ENCODE assay signal across 8 cellular contexts in the genomic region with DNA sequence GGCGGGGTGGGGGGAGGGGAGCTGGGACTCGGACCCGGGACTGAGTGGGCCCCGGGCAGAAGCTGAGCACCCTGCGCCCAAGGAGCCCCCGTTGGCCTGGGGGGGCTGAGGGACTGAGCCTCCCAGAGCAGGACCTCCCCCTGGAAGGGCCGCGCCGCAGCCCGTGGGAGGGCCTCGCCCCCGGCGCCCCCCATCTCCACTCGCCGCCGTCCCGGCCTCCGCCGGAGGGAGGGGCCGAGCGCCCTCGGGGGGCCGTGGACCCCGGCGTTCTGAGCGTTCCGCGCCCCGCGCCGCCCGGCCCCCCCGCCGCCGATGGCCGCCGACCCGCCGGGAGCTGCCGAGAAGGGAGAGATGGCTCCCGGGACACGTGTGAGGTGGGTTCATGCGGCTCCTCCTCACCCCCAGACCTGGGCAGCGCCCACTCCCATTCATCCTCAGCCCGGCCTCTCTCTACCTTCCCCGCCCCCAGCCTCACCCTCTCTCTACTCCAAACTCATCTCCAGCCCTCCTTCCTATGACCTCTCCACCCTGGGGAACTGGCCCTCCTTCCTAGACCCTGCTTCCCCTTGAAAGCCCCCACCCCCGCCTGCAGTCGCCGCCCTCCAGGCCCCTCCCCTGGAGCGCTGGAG. TPM values are rescaled to one million over a fixed set of nuclear protein-coding genes. Genes with fewer than 3 reads are reported as not detected.
DNase-seq lines count a peak whose midpoint lies in the region; TF ChIP-seq lines count a peak whose summit lies in the region.

No MANE protein-coding gene starts in this region.

- POLR2A ChIA-PET in PC-9 (lab: Charles Lee; ENCODE audit: unreplicated experiment), result interaction anchor here (0.6 kb wide), 5 partner anchors 7 to 961 kb away, joined by 3 to 6 read pairs (median 4); no protein-coding TSS in a partner anchor

- peak overlapping the region; percentile 61 for H2BK15ac ChIP-seq in neuronal stem cell (ENCODE audit: low read length)

- H4K91ac ChIP-seq in neuronal stem cell (ENCODE audit: low read depth, low read length, poor library complexity), result no peak overlapping the region

- H3K4me3 ChIP-seq in GM06990 (replicated peaks; ENCODE audit: low read depth, low read length), result peak overlapping the region; percentile 78
- peak overlapping the region; percentile 83 for H3K4me3 ChIP-seq in PC-9
- H3K4me3 ChIP-seq in endodermal cell (ENCODE audit: low read length), result peak overlapping the region; percentile 95
- H3K4me3 ChIP-seq in neuronal stem cell (ENCODE audit: low read length in 2 of 2), result peak overlapping the region; percentile 76 to 93

- no peaks in the 10 kb centered on the region for H3K27me3 ChIP-seq in GM06990 (replicated peaks; ENCODE audit: control insufficient read depth, insufficient read depth, low read length)
- no peaks in the 10 kb centered on the region for H3K27me3 ChIP-seq in PC-9 (ENCODE audit: insufficient read depth, low read depth)
- H3K27me3 ChIP-seq in endodermal cell (ENCODE audit: control insufficient read depth, insufficient read depth, low read length, poor library complexity, severe bottlenecking), result no peaks in the 10 kb centered on the region
- no peaks in the 10 kb centered on the region for H3K27me3 ChIP-seq in neuronal stem cell (ENCODE audit: control insufficient read depth in 3 of 3, insufficient read depth in 3 of 3, low read depth in 1 of 3, low read length in 3 of 3)

- peaks cover 8% of the 10 kb centered on the region for H3K79me1 ChIP-seq in neuronal stem cell (ENCODE audit: low read depth, low read length)

- peaks cover 12% of the 10 kb centered on the region for H3K36me3 Mint-ChIP-seq in endodermal cell (ENCODE audit: low read depth)

- H3K4me1 ChIP-seq in PC-9 (replicated peaks; ENCODE audit: insufficient read depth) (no peaks in the 10 kb centered on the region; the same call in 1 of the 2 replicates), endodermal cell (ENCODE audit: control insufficient read depth, insufficient read depth, low read length) (no peaks in the 10 kb centered on the region), neuronal stem cell (ENCODE audit: control insufficient read depth in 2 of 2, insufficient read depth in 1 of 2, low read depth in 1 of 2, low read length in 2 of 2) (peaks cover 7 to 8% of the 10 kb centered on the region in 2 donors)

- peaks cover 16% of the 10 kb centered on the region; the same call in 1 of the 2 replicates for H3F3A ChIP-seq in PC-9 (ENCODE audit: insufficient read depth, low read depth)

- no peak for TF ChIP-seq CTCF in GM06990 (IDR thresholded peaks at IDR 0.05; ENCODE audit: insufficient read depth, low read length, poor library complexity, severe bottlenecking)
- TF ChIP-seq CTCF in PC-9 (conservative IDR thresholded peaks at IDR 0.05), result no peak
- no peak for TF ChIP-seq CTCF in endodermal cell (conservative IDR thresholded peaks at IDR 0.05)

- DNase-seq in GM06990 (ENCODE audit: extremely low read depth, insufficient read length) (no peak), PC-9 (no peak), endodermal cell (peak; percentile 77), neuronal stem cell (ENCODE audit: low spot score) (peak; percentile 26), NCI-H2171 treated with DMSO at 0.1 percent for 48 hours (lab: John Stamatoyannopoulos, UW) (no peak), activated gamma-delta T cell treated with Interleukin-2 at 50 U/mL for 16 hours (no peak), NCI-H226 (no peak), NCI-H748 (lab: John Stamatoyannopoulos, UW; ENCODE audit: unreplicated experiment) (no peak)

- peak overlapping the region; percentile 84 for H2BK5ac ChIP-seq in neuronal stem cell (ENCODE audit: low read length)

- H2AK5ac ChIP-seq in neuronal stem cell (ENCODE audit: low read depth, low read length), result peak overlapping the region; percentile 89

- WGBS in endodermal cell (ENCODE audit: insufficient coverage in 1 of 2, insufficient read length in 1 of 2), 2 experiments, result 0% methylated on average over 3 to 50 of the region's 50 CpGs
- no CpG with 5 or more reads among the region's 50 CpGs for WGBS in neuronal stem cell (ENCODE audit: extremely low coverage in 2 of 2, insufficient read length in 2 of 2, insufficient replicate concordance in 1 of 2), 2 donors

- peaks cover 5% of the 10 kb centered on the region; the same call in 1 of the 2 replicates for H3K9me3 ChIP-seq in PC-9 (ENCODE audit: insufficient read depth, low read depth)
- H3K9me3 ChIP-seq in endodermal cell (ENCODE audit: control insufficient read depth, low read length), result no peaks in the 10 kb centered on the region
- H3K9me3 ChIP-seq in neuronal stem cell (replicated peaks in 1 of 2; ENCODE audit: control insufficient read depth in 2 of 2, insufficient read depth in 1 of 2, low read depth in 1 of 2, low read length in 2 of 2), result no peaks in the 10 kb centered on the region

- H3K18ac ChIP-seq in neuronal stem cell (ENCODE audit: low read length), result peak overlapping the region; percentile 97

- H3K9ac ChIP-seq in endodermal cell (ENCODE audit: extremely low read depth, low read length, poor library complexity, severe bottlenecking) (peak overlapping the region; percentile 51), neuronal stem cell (ENCODE audit: low read depth, low read length, poor library complexity) (peak overlapping the region; percentile 93)

- H3K4me2 ChIP-seq in PC-9 (peak overlapping the region; percentile 93), neuronal stem cell (ENCODE audit: insufficient read depth, low read length, poor library complexity, severe bottlenecking) (peak overlapping the region; percentile 72)

- CTCF ChIA-PET in PC-9 (lab: Charles Lee), result interaction anchor here (0.6 kb wide), 5 partner anchors 26 to 945 kb away, joined by 3 to 8 read pairs (median 3); no protein-coding TSS in a partner anchor

- H3K36me3 ChIP-seq in GM06990 (ENCODE audit: control insufficient read depth, insufficient read depth, low read length) (peaks cover 5% of the 10 kb centered on the region), PC-9 (ENCODE audit: low read depth) (peaks cover 11% of the 10 kb centered on the region; the same call in 1 of the 2 replicates), endodermal cell (ENCODE audit: control insufficient read depth, insufficient read depth, low read length) (peaks cover 17% of the 10 kb centered on the region), neuronal stem cell (replicated peaks in 1 of 2; ENCODE audit: control insufficient read depth in 2 of 2, insufficient read depth in 2 of 2, low read length in 2 of 2) (peaks cover 22 to 37% of the 10 kb centered on the region in 2 donors)

- H3K14ac ChIP-seq in neuronal stem cell (ENCODE audit: low read length), result no peak overlapping the region

- peaks cover 17% of the 10 kb centered on the region for H3K4me1 Mint-ChIP-seq in endodermal cell

- no peak overlapping the region for H2BK120ac ChIP-seq in neuronal stem cell (ENCODE audit: low read depth, low read length)

- no peak overlapping the region for H4K8ac ChIP-seq in neuronal stem cell (ENCODE audit: low read depth, low read length)

- H3K9me2 ChIP-seq in PC-9 (ENCODE audit: insufficient read depth), result no peaks in the 10 kb centered on the region

- no peak overlapping the region for H3K27ac ChIP-seq in PC-9
- no peak overlapping the region for H3K27ac ChIP-seq in endodermal cell (ENCODE audit: low read depth, low read length)
- peak overlapping the region; percentile 79 for H3K27ac ChIP-seq in neuronal stem cell (replicated peaks; ENCODE audit: low read length)

- no peak overlapping the region for H3K4ac ChIP-seq in neuronal stem cell (ENCODE audit: low read length)

- peaks cover 16% of the 10 kb centered on the region for H3K79me2 ChIP-seq in PC-9 (ENCODE audit: low read depth)

- intact Hi-C loops in PC-9 (cut with micrococcal nuclease; ENCODE audit: unreplicated experiment), result no loop called here

- H2AFZ ChIP-seq in PC-9 (0 out of 2 replicates have a peak overlapping the region, but pooled peaks have one; percentile 40), neuronal stem cell (ENCODE audit: low read length) (peak overlapping the region; percentile 89)

- H2BK12ac ChIP-seq in neuronal stem cell (ENCODE audit: low read length), result no peak overlapping the region

- H3K23ac ChIP-seq in neuronal stem cell (ENCODE audit: low read depth, low read length, poor library complexity), result no peak overlapping the region

- peaks cover 11% of the 10 kb centered on the region for H4K20me1 ChIP-seq in PC-9 (ENCODE audit: insufficient read depth)

- H3K4me3 Mint-ChIP-seq in endodermal cell, result peak overlapping the region; percentile 92

- H3K27me3 Mint-ChIP-seq in endodermal cell (ENCODE audit: insufficient read depth), result no peaks in the 10 kb centered on the region

- H3K27ac Mint-ChIP-seq in endodermal cell, result peak overlapping the region; percentile 62

- H3K9me3 Mint-ChIP-seq in endodermal cell, result no peaks in the 10 kb centered on the region

- BruUV-seq in PC-9 (replicated peaks; lab: Mats Ljungman, UMichigan), result no TSS peak

RNA-seq across cellular contexts. Expression of a gene that starts 0.8 kb away (rescaled TPM):
- total RNA-seq in PC-9 (2021) (70.8 and 72.7 TPM in 2 replicates), endodermal cell (10 to 100 TPM; 74.0 to 84.3 TPM)
- polyA plus RNA-seq in endodermal cell (2013, experiment 1 of 2), result 49.4 TPM
- 46.5 TPM for polyA plus RNA-seq in endodermal cell (2013, experiment 2 of 2)
- 60.7 TPM for polyA plus RNA-seq in neuronal stem cell (2013, experiment 1 of 2)
- polyA plus RNA-seq in neuronal stem cell (2013, experiment 2 of 2), result 57.8 TPM

RNA-seq across cellular contexts. Expression of a gene that starts 24.7 kb away (rescaled TPM):
- total RNA-seq in PC-9 (2021), result 40.7 and 43.5 TPM in 2 replicates
- 10 to 100 TPM; 16.9 to 17.7 TPM for total RNA-seq in endodermal cell
- polyA plus RNA-seq in endodermal cell (2013, experiment 1 of 2), result 9.2 TPM
- 10.4 TPM for polyA plus RNA-seq in endodermal cell (2013, experiment 2 of 2)
- 16.7 TPM for polyA plus RNA-seq in neuronal stem cell (2013, experiment 1 of 2)
- 16.5 TPM for polyA plus RNA-seq in neuronal stem cell (2013, experiment 2 of 2)

RNA-seq across cellular contexts. Expression of a gene that starts 27.8 kb away (rescaled TPM):
- total RNA-seq in PC-9 (2021) (11.6 and 17.0 TPM in 2 replicates), endodermal cell (1 to 10 TPM; 3.1 to 3.3 TPM)
- 3.8 TPM for polyA plus RNA-seq in endodermal cell (2013, experiment 1 of 2)
- 2.8 TPM for polyA plus RNA-seq in endodermal cell (2013, experiment 2 of 2)
- polyA plus RNA-seq in neuronal stem cell (2013, experiment 1 of 2), result 3.7 TPM
- polyA plus RNA-seq in neuronal stem cell (2013, experiment 2 of 2), result 4.2 TPM

RNA-seq across cellular contexts. Expression of a gene that starts 30.3 kb away (rescaled TPM):
- 59.3 and 66.9 TPM in 2 replicates for total RNA-seq in PC-9 (2021)
- total RNA-seq in endodermal cell, result 10 to 100 TPM; 64.7 to 67.6 TPM
- 39.4 TPM for polyA plus RNA-seq in endodermal cell (2013, experiment 1 of 2)
- polyA plus RNA-seq in endodermal cell (2013, experiment 2 of 2), result 41.9 TPM
- 27.1 TPM for polyA plus RNA-seq in neuronal stem cell (2013, experiment 1 of 2)
- polyA plus RNA-seq in neuronal stem cell (2013, experiment 2 of 2), result 26.1 TPM

RNA-seq across cellular contexts. Expression of a gene that starts 33.4 kb away (rescaled TPM):
- total RNA-seq in PC-9 (2021), result 29.6 and 33.2 TPM in 2 replicates
- 10 to 100 TPM; 23.8 to 25.0 TPM for total RNA-seq in endodermal cell
- 21.0 TPM for polyA plus RNA-seq in endodermal cell (2013, experiment 1 of 2)
- polyA plus RNA-seq in endodermal cell (2013, experiment 2 of 2), result 18.2 TPM
- polyA plus RNA-seq in neuronal stem cell (2013, experiment 1 of 2), result 16.0 TPM
- polyA plus RNA-seq in neuronal stem cell (2013, experiment 2 of 2), result 15.3 TPM

Comparison
In these comparisons a context has a peak if more than half of its experiments do, and no peak if none do; other contexts are left out.
1. DNase-seq: peak in endodermal cell (single experiment) and neuronal stem cell (single experiment); none in GM06990 (single experiment), PC-9 (0 of 2), NCI-H2171 treated with DMSO at 0.1 percent for 48 hours (single experiment), activated gamma-delta T cell treated with Interleukin-2 at 50 U/mL for 16 hours (single experiment), NCI-H226 (single experiment) and NCI-H748 (single experiment).
2. Peak in every context shown above with its lines, with median percentiles within 50 percentile points of each other: H3K4me3 ChIP-seq.